ENCODE assay signal across 18 cellular contexts in genomic region chr13:26340812-26341211, GRCh38.
"Had no signal": no experiment of that assay in that cellular context is flagged by ENCODE, and none has a peak within 500 bp of the region (broad histone marks: within the 10 kb centered on the region; RNA-seq: fewer than 3 reads in every experiment).

No MANE protein-coding gene starts in this region.

- H3K4me1 Mint-ChIP-seq: activated naive CD8-positive, alpha-beta T cell treated with anti-CD3 and anti-CD28 coated beads for 36 hours had no signal

- H3K27ac Mint-ChIP-seq: activated CD4-positive, alpha-beta memory T cell treated with anti-CD3 and anti-CD28 coated beads for 36 hours; activated naive CD8-positive, alpha-beta T cell treated with anti-CD3 and anti-CD28 coated beads for 36 hours; immature natural killer cell; natural killer cell treated with Interleukin-12 subunit alpha and Interleukin-12 subunit beta and Interleukin-15 and Interleukin-18, amount 100 ng/mL, for 72 hours had no signal

- H3K4me3 Mint-ChIP-seq: activated CD4-positive, alpha-beta memory T cell treated with anti-CD3 and anti-CD28 coated beads for 36 hours; activated naive CD8-positive, alpha-beta T cell treated with anti-CD3 and anti-CD28 coated beads for 36 hours; immature natural killer cell; natural killer cell treated with Interleukin-12 subunit alpha and Interleukin-12 subunit beta and Interleukin-15 and Interleukin-18, amount 100 ng/mL, for 72 hours had no signal

- H3K27me3 Mint-ChIP-seq: activated CD4-positive, alpha-beta memory T cell treated with anti-CD3 and anti-CD28 coated beads for 36 hours; activated naive CD8-positive, alpha-beta T cell treated with anti-CD3 and anti-CD28 coated beads for 36 hours; natural killer cell treated with Interleukin-12 subunit alpha and Interleukin-12 subunit beta and Interleukin-15 and Interleukin-18, amount 100 ng/mL, for 72 hours had no signal

- ATAC-seq: foreskin keratinocyte; natural killer cell treated with Interleukin-12 subunit alpha and Interleukin-12 subunit beta and Interleukin-15 and Interleukin-18, amount 100 ng/mL, for 72 hours; right cardiac atrium; stimulated activated naive CD8-positive, alpha-beta T cell treated with anti-CD3 and anti-CD28 coated beads, Interleukin-15, Interleukin-2, amounts not matched to agents 100 U/mL and 50 U/mL, for 24 hours had no signal

- H3K36me3 Mint-ChIP-seq: natural killer cell treated with Interleukin-12 subunit alpha and Interleukin-12 subunit beta and Interleukin-15 and Interleukin-18, amount 100 ng/mL, for 72 hours had no signal

- DNase-seq: activated CD4-positive, alpha-beta memory T cell treated with anti-CD3 and anti-CD28 coated beads for 36 hours; activated CD4-positive, alpha-beta T cell treated with anti-CD3 and anti-CD28 coated beads for 48 hours; activated naive CD4-positive, alpha-beta T cell treated with Interleukin-2 at 50 U/mL for 16 hours; activated naive CD8-positive, alpha-beta T cell treated with anti-CD3 and anti-CD28 coated beads for 36 hours; activated T-cell treated with anti-CD3 and anti-CD28 coated beads, Interleukin-2, amount 50 U/mL, for 48 hours; amygdala; dermis blood vessel endothelial cell; effector CD8-positive, alpha-beta T cell; immature natural killer cell; right cardiac atrium; stimulated activated CD4-positive, alpha-beta T cell treated with anti-CD3 and anti-CD28 coated beads, Interleukin-12 subunit alpha, Interleukin-12 subunit beta, amount 100 ng/mL, for 4 hours; stimulated activated CD4-positive, alpha-beta T cell treated with anti-CD3 and anti-CD28 coated beads, Interleukin-4, amount 100 ng/mL, for 4 hours; stimulated activated naive CD8-positive, alpha-beta T cell treated with anti-CD3 and anti-CD28 coated beads, Interleukin-15, Interleukin-2, amounts not matched to agents 100 U/mL and 50 U/mL, for 24 hours; T-helper 2 cell; upper lobe of left lung had no signal

- H3K9me3 Mint-ChIP-seq: activated CD4-positive, alpha-beta memory T cell treated with anti-CD3 and anti-CD28 coated beads for 36 hours; activated naive CD8-positive, alpha-beta T cell treated with anti-CD3 and anti-CD28 coated beads for 36 hours; immature natural killer cell; natural killer cell treated with Interleukin-12 subunit alpha and Interleukin-12 subunit beta and Interleukin-15 and Interleukin-18, amount 100 ng/mL, for 72 hours had no signal

- H3K4me3 ChIP-seq: hepatocyte, upper lobe of left lung had no signal
